Comparison of ENCODE assay signal across 1 cellular context in genomic region chr4:169080970-169081369, GRCh38.
TF ChIP-seq lines count a peak whose summit lies in the region.

No MANE protein-coding gene starts in this region.

TF ChIP-seq in WTC11, 78 proteins besides CTCF, POLR2A, EP300 and RAD21 (continued from another document):
- TF ChIP-seq ZNF512 (CRISPR knock-in tag; IDR thresholded peaks at IDR 0.05; ENCODE audit: borderline replicate concordance), result no peak
